In genomic region chr5:148733601-148734438, GRCh38 we compare ENCODE assay signal across 8 cellular contexts.
DNase-seq lines count a peak whose midpoint lies in the region; ATAC-seq, FAIRE-seq and TF ChIP-seq lines count a peak whose summit lies in the region.

No MANE protein-coding gene starts in this region.

- H3K9me3 ChIP-seq in BE2C (no peaks in the 10 kb centered on the region), HepG2 (ENCODE audit: low read length) (no peaks in the 10 kb centered on the region)

- TF ChIP-seq CTCF in BE2C (IDR thresholded peaks at IDR 0.05; ENCODE audit: low read depth, low read length) (peak; percentile 72), choroid plexus epithelial cell (conservative IDR thresholded peaks at IDR 0.05; ENCODE audit: low read depth, low read length) (peak; percentile 69), HepG2 (CRISPR knock-in tag; IDR thresholded peaks at IDR 0.05) (peak; percentile 76)

- peak; percentile 84 for DNase-seq in BE2C
- DNase-seq in NCI-H226 = peak; percentile 37
- peak; percentile 56 to 65 for DNase-seq in activated CD4-positive, alpha-beta T cell treated with anti-CD3 and anti-CD28 coated beads for 24 hours (ENCODE audit: low read depth in 2 of 2)
- DNase-seq in choroid plexus epithelial cell (ENCODE audit: low read depth) = peak; percentile 92
- DNase-seq in HepG2 (ENCODE audit: low spot score) = peak; percentile 66
- DNase-seq in stimulated activated CD4-positive, alpha-beta T cell treated with anti-CD3 and anti-CD28 coated beads, Interleukin-4, amount 100 ng/mL, for 4 hours = peak; percentile 49 to 61

- POLR2A ChIA-PET in HepG2 (lab: Yijun Ruan, JAX) = no interaction called here

- no peak overlapping the region for H2AFZ ChIP-seq in HepG2 (ENCODE audit: low read length)

- no TSS peak for BruUV-seq in HepG2 (replicated peaks; lab: Mats Ljungman, UMichigan)

- no peak overlapping the region for H3K27ac ChIP-seq in HepG2 (ENCODE audit: extremely low read length, insufficient read depth, low read length)

- no peaks in the 10 kb centered on the region for H4K20me1 ChIP-seq in HepG2 (ENCODE audit: insufficient read depth, low read length)

- H3K4me1 ChIP-seq in BE2C (peaks cover 3% of the 10 kb centered on the region), HepG2 (ENCODE audit: insufficient read depth, low read length) (peaks cover 9% of the 10 kb centered on the region)

- H3K4me3 ChIP-seq in BE2C (ENCODE audit: low read depth, low read length) = no peak overlapping the region
- H3K4me3 ChIP-seq in choroid plexus epithelial cell (ENCODE audit: low read depth, low read length) = no peak overlapping the region
- no peak overlapping the region for H3K4me3 ChIP-seq in HepG2 (replicated peaks in 1 of 3; ENCODE audit: insufficient read depth in 1 of 3, low read depth in 2 of 3, low read length in 3 of 3)

- H3K27me3 ChIP-seq in BE2C (no peaks in the 10 kb centered on the region), HepG2 (ENCODE audit: control insufficient read depth in 1 of 2, insufficient read depth in 2 of 2, low read length in 2 of 2) (no peaks in the 10 kb centered on the region)

- CTCF ChIA-PET in HepG2 (lab: Yijun Ruan, JAX; ENCODE audit: low intra/inter-chr PET ratio, low total read pairs) = interaction anchor here (1.1 to 2.0 kb wide), 5 partner anchors 223 to 535 kb away, joined by 3 to 17 read pairs (median 5); no protein-coding TSS in a partner anchor

- H3K36me3 ChIP-seq in BE2C = no peaks in the 10 kb centered on the region
- H3K36me3 ChIP-seq in HepG2 (replicated peaks in 1 of 2; ENCODE audit: control insufficient read depth in 1 of 2, insufficient read depth in 2 of 2, low read length in 2 of 2) = no peaks in the 10 kb centered on the region

- no peak overlapping the region for H3K9ac ChIP-seq in HepG2 (ENCODE audit: insufficient read depth, low read depth, low read length)

- 24% methylated on average over 11 of the region's 11 CpGs for WGBS in HepG2 (ENCODE audit: low lambda C conversion rate)

- no peak for TF ChIP-seq EP300 in HepG2 (IDR thresholded peaks at IDR 0.05; ENCODE audit: low read depth in 2 of 2, low read length in 2 of 2)
- TF ChIP-seq EP300 in HepG2 (CRISPR knock-in tag; IDR thresholded peaks at IDR 0.05; ENCODE audit: borderline replicate concordance) = no peak

- TF ChIP-seq POLR2A in HepG2 (IDR thresholded peaks at IDR 0.05; ENCODE audit: insufficient read depth in 1 of 2, low read depth in 2 of 2, low read length in 2 of 2) = no peak

- TF ChIP-seq RAD21 in HepG2 (CRISPR knock-in tag; IDR thresholded peaks at IDR 0.05) = peak; percentile 21; the same call in 1 of the 2 replicates

- in situ Hi-C loops in HepG2 (cut with HindIII; ENCODE audit: extremely low pct_ligation_motif_present, low pct_unique_long_range_greater_than_20kb) = loop anchor here (10.0 kb wide), 2 partner anchors 531 to 549 kb away; no protein-coding TSS in a partner anchor

- intact Hi-C loops in HepG2 (cut with micrococcal nuclease; ENCODE audit: unreplicated experiment) = loop anchor here (1.0 to 5.0 kb wide), 5 partner anchors 223 to 787 kb away; no protein-coding TSS in a partner anchor

- no peaks in the 10 kb centered on the region for H3K79me2 ChIP-seq in HepG2 (ENCODE audit: insufficient read depth, low read length)

- no peak overlapping the region for H3K4me2 ChIP-seq in HepG2 (ENCODE audit: low read depth, low read length)

- peak; percentile 73 for FAIRE-seq in HepG2 (lab: Jason Lieb, UNC)

- peak; percentile 42 for ATAC-seq in GM21515 (IDR thresholded peaks at IDR 0.05; ENCODE audit: unreplicated experiment)
- ATAC-seq in HepG2 = peak; percentile 78
- no peak for ATAC-seq in HG03565 (IDR thresholded peaks at IDR 0.05; ENCODE audit: unreplicated experiment)

TF ChIP-seq in HepG2, 621 proteins besides CTCF, POLR2A, EP300 and RAD21 (continues in another document):
- TF ChIP-seq ZNF142 (CRISPR knock-in tag; IDR thresholded peaks at IDR 0.05) = no peak
- TF ChIP-seq STAG1 (CRISPR knock-in tag; IDR thresholded peaks at IDR 0.05) = peak; percentile 67
- TF ChIP-seq ZNF558 (CRISPR knock-in tag; IDR thresholded peaks at IDR 0.05; ENCODE audit: borderline replicate concordance) = no peak
- TF ChIP-seq ZNF362 (CRISPR knock-in tag; IDR thresholded peaks at IDR 0.05; ENCODE audit: borderline replicate concordance) = no peak
- peak; percentile 62; the same call in 1 of the 2 replicates for TF ChIP-seq ARID3A (IDR thresholded peaks at IDR 0.05; ENCODE audit: low read depth, low read length)
- no peak for TF ChIP-seq MAFK (conservative IDR thresholded peaks at IDR 0.05 in 1 of 2, IDR thresholded peaks at IDR 0.05 in 1 of 2; ENCODE audit: low read length in 2 of 2)
- no peak for TF ChIP-seq ZNF678 (CRISPR knock-in tag; IDR thresholded peaks at IDR 0.05)
- TF ChIP-seq SMC3 (IDR thresholded peaks at IDR 0.05; ENCODE audit: low read length) = peak; percentile 77
- no peak for TF ChIP-seq ZBTB49 (CRISPR knock-in tag; IDR thresholded peaks at IDR 0.05; ENCODE audit: borderline replicate concordance)

Comparison
In these comparisons a context has a peak if more than half of its experiments do, and no peak if none do; other contexts are left out.
1. DNase-seq: peak in every context shown above with its lines; median percentile 92 in choroid plexus epithelial cell; 84 in BE2C; 66 in HepG2; 60 in activated CD4-positive, alpha-beta T cell treated with anti-CD3 and anti-CD28 coated beads for 24 hours; 55 in stimulated activated CD4-positive, alpha-beta T cell treated with anti-CD3 and anti-CD28 coated beads, Interleukin-4, amount 100 ng/mL, for 4 hours; 37 in NCI-H226.